In the genomic region with DNA sequence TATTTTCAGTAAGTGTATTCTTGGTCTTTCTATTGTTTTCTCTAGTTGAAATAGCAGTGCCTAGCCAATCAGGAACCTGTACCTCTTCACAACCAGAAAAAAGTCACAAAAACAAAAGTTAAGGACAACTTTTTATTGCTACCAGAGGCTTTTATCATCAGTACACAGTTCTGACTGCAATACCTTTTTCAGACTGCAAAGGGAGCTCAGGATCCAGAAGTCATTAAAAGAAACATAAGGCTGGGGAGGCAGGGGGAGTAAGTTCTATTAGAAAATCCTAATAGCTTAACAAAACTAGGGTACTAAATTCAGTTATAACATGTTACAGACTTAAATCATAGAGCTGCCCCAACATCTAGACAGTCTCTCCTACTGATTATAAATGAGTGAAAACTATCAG, we compare ENCODE assay signal across 11 cellular contexts. TPM values are rescaled to one million over a fixed set of nuclear protein-coding genes. Genes with fewer than 3 reads are reported as not detected.
A peak's percentile ranks its signal among the peaks of the same experiment; 100 is the strongest.
DNase-seq lines count a peak whose midpoint lies in the region; ATAC-seq and TF ChIP-seq lines count a peak whose summit lies in the region.
"Had no signal": no experiment of that assay in that cellular context is flagged by ENCODE, and none has a peak within 500 bp of the region (broad histone marks: within the 10 kb centered on the region; RNA-seq: fewer than 3 reads in every experiment).

No MANE protein-coding gene starts in this region.

- H3K27ac ChIP-seq in OCI-LY7 (ENCODE audit: low read depth, low read length, poor library complexity, severe bottlenecking) (no peak overlapping the region), smooth muscle cell (ENCODE audit: low read depth) (peak overlapping the region; percentile 42)
- H3K27ac ChIP-seq: BLaER1 treated with 17β-estradiol and CSF1 and Interleukin-3, amounts not matched to agents 10 nM and 100 nM; thoracic aorta had no signal

- POLR2A ChIA-PET in OCI-LY7 (lab: Charles Lee) = interaction anchor here (0.6 to 1.1 kb wide), 4 partner anchors 9 to 96 kb away, joined by 3 to 8 read pairs (median 4); no protein-coding TSS in a partner anchor

- H3K4me2 ChIP-seq in OCI-LY7 (ENCODE audit: low read length) = no peak overlapping the region
- H3K4me2 ChIP-seq in smooth muscle cell = no peak overlapping the region
- H3K4me2 ChIP-seq: BLaER1 treated with 17β-estradiol and CSF1 and Interleukin-3, amounts not matched to agents 10 nM and 100 nM had no signal

- H3K9me2 ChIP-seq in OCI-LY7 (ENCODE audit: insufficient read depth, low read length) = no peaks in the 10 kb centered on the region

- no peak overlapping the region for H3K9ac ChIP-seq in smooth muscle cell (ENCODE audit: low read depth)
- H3K9ac ChIP-seq: BLaER1 treated with 17β-estradiol and CSF1 and Interleukin-3, amounts not matched to agents 10 nM and 100 nM had no signal

- peak; percentile 73 for TF ChIP-seq CTCF in OCI-LY7 (conservative IDR thresholded peaks at IDR 0.05; ENCODE audit: low read length)
- peak; percentile 30 for TF ChIP-seq CTCF in smooth muscle cell (IDR thresholded peaks at IDR 0.05; ENCODE audit: borderline replicate concordance, insufficient read depth, poor library complexity, severe bottlenecking)

- ATAC-seq in GM18873 (IDR thresholded peaks at IDR 0.05; ENCODE audit: low FRiP score, unreplicated experiment) (no peak), GM21786 (IDR thresholded peaks at IDR 0.05; ENCODE audit: unreplicated experiment) (no peak)

- DNase-seq in NCI-H82 (lab: John Stamatoyannopoulos, UW) (peak; percentile 32), NCI-H82 treated with DMSO at 0.1 percent for 48 hours (lab: John Stamatoyannopoulos, UW; ENCODE audit: unreplicated experiment) (no peak), OCI-LY7 (ENCODE audit: low spot score) (peak; percentile 40), erythroblast (lab: John Stamatoyannopoulos, UW) (peak; percentile 12 to 20), smooth muscle cell (lab: John Stamatoyannopoulos, UW; ENCODE audit: unreplicated experiment) (no peak), SK-N-DZ (ENCODE audit: low spot score) (no peak)
- DNase-seq: NCI-H748 treated with DMSO at 0.1 percent for 48 hours had no signal

- H3K4me1 ChIP-seq in OCI-LY7 (ENCODE audit: insufficient read depth, low read length, poor library complexity, severe bottlenecking) (no peaks in the 10 kb centered on the region), smooth muscle cell (ENCODE audit: low read depth) (peaks cover 5% of the 10 kb centered on the region)

- H3K79me2 ChIP-seq in OCI-LY7 (ENCODE audit: insufficient read depth, low read depth, low read length) (peaks cover 13% of the 10 kb centered on the region; the same call in 1 of the 2 replicates), smooth muscle cell (ENCODE audit: low read depth) (no peaks in the 10 kb centered on the region)

- no peak for TF ChIP-seq POLR2A in erythroblast (IDR thresholded peaks at IDR 0.05; ENCODE audit: low read length)

- CTCF ChIA-PET in OCI-LY7 (lab: Charles Lee; ENCODE audit: unreplicated experiment) = interaction anchor here (1.2 kb wide), 1 partner anchor 156 kb away, joined by 6 read pairs; no protein-coding TSS in a partner anchor

- H3F3A ChIP-seq in smooth muscle cell (ENCODE audit: low read depth) = peaks cover 50% of the 10 kb centered on the region

- H4K20me1 ChIP-seq in OCI-LY7 (ENCODE audit: insufficient read depth, low read length) (no peaks in the 10 kb centered on the region), smooth muscle cell (ENCODE audit: low read depth) (peaks cover 37% of the 10 kb centered on the region)

- H3K4me3 ChIP-seq in OCI-LY7 (ENCODE audit: low read depth, low read length, poor library complexity, severe bottlenecking) = no peak overlapping the region
- no peak overlapping the region for H3K4me3 ChIP-seq in smooth muscle cell
- H3K4me3 ChIP-seq: BLaER1 treated with 17β-estradiol and CSF1 and Interleukin-3, amounts not matched to agents 10 nM and 100 nM; thoracic aorta had no signal

- H3K9me3 ChIP-seq in OCI-LY7 (ENCODE audit: low read length) (no peaks in the 10 kb centered on the region), smooth muscle cell (replicated peaks; ENCODE audit: low read depth) (no peaks in the 10 kb centered on the region)
- H3K9me3 ChIP-seq: thoracic aorta had no signal

- H3K36me3 ChIP-seq in OCI-LY7 (ENCODE audit: insufficient read depth, low read length) = peaks cover 88% of the 10 kb centered on the region
- H3K36me3 ChIP-seq in smooth muscle cell (ENCODE audit: low read depth) = no peaks in the 10 kb centered on the region

- intact Hi-C loops in OCI-LY7 (cut with micrococcal nuclease; ENCODE audit: unreplicated experiment) = no loop called here

- no peaks in the 10 kb centered on the region for H3K27me3 ChIP-seq in smooth muscle cell (ENCODE audit: low read depth)
- H3K27me3 ChIP-seq: BLaER1 treated with 17β-estradiol and CSF1 and Interleukin-3, amounts not matched to agents 10 nM and 100 nM had no signal

- no TSS peak for BruUV-seq in OCI-LY7 (replicated peaks; lab: Mats Ljungman, UMichigan)

- H2AFZ ChIP-seq in OCI-LY7 (ENCODE audit: low read length) (no peak overlapping the region), smooth muscle cell (ENCODE audit: low read depth) (no peak overlapping the region)

RNA-seq across cellular contexts. Expression of gene CCNI, which starts 28.8 kb away (rescaled TPM):
- 105 and 116 TPM in 2 replicates for total RNA-seq in OCI-LY7 (2014; rRNA removed; shearing (Covaris generic))
- total RNA-seq in OCI-LY7 (2022) = 293 and 330 TPM in 2 replicates
- total RNA-seq in smooth muscle cell = 222 and 245 TPM in 2 replicates
- 205 and 230 TPM in 2 replicates for polyA plus RNA-seq in smooth muscle cell
- polyA plus RNA-seq in SK-N-DZ (2014; cell fraction: cytosol; rRNA removed) = 141 and 145 TPM in 2 replicates
- polyA plus RNA-seq in SK-N-DZ (2014; cell fraction: nucleus; rRNA removed) = 45.9 and 53.7 TPM in 2 replicates

Comparison
In these comparisons a context has a peak if more than half of its experiments do, and no peak if none do; other contexts are left out.
1. DNase-seq: peak in NCI-H82 (single experiment), OCI-LY7 (single experiment) and erythroblast (2 of 2); none in NCI-H82 treated with DMSO at 0.1 percent for 48 hours (single experiment), smooth muscle cell (single experiment) and SK-N-DZ (single experiment).